9 cellular contexts compared by ENCODE assay signal in the genomic region with DNA sequence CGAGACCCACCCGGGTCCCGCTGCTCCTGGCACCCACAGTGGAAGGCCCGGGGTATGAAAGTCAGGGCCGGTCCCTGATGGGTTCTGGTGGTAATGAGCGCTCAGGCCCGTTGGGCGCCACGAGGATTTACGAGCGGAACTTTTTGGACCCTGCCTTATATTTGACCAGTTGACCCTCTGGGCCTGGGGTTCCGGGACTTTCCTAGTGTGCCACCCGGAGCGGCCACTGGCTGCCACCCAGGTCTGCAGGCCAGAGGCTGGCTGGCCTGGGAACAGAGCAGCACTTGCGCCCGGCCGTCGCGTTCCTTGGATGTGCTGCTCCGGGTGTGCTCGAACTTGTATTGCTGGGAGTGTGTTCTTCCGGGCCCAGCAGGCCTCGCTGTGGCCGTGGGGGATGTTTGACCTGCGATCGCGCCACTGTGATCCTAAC. TPM values are rescaled to one million over a fixed set of nuclear protein-coding genes. Genes with fewer than 3 reads are reported as not detected.
A peak's percentile ranks its signal among the peaks of the same experiment; 100 is the strongest.
DNase-seq lines count a peak whose midpoint lies in the region; ATAC-seq, FAIRE-seq and TF ChIP-seq lines count a peak whose summit lies in the region.
"Had no signal": no experiment of that assay in that cellular context is flagged by ENCODE, and none has a peak within 500 bp of the region (broad histone marks: within the 10 kb centered on the region; RNA-seq: fewer than 3 reads in every experiment).

No MANE protein-coding gene starts in this region.

- H3K9ac ChIP-seq in H1 (replicated peaks in 1 of 4; ENCODE audit: extremely low read depth in 1 of 4, low read depth in 3 of 4, low read length in 3 of 4) (peak overlapping the region in 3 of 4 experiments; percentile 58 to 74 (median 69); a peak in 5 of 7 replicates), mesendoderm (ENCODE audit: low read length) (peak overlapping the region; percentile 46)

- H3K9me3 ChIP-seq in H1 (ENCODE audit: insufficient read depth in 2 of 2, low read depth in 1 of 2, low read length in 1 of 2) = no peaks in the 10 kb centered on the region

- no peak for TF ChIP-seq RAD21 in H1 (IDR thresholded peaks at IDR 0.05 in 1 of 2, conservative IDR thresholded peaks at IDR 0.05 in 1 of 2; ENCODE audit: low read depth in 2 of 2, low read length in 2 of 2)

- H3K4ac ChIP-seq in H1 (replicated peaks; ENCODE audit: insufficient read length, low read depth, low read length) (no peak overlapping the region), mesendoderm (ENCODE audit: low read depth, low read length) (no peak overlapping the region)

- no peak overlapping the region for H2BK5ac ChIP-seq in H1 (ENCODE audit: low read depth, low read length)
- H2BK5ac ChIP-seq in mesendoderm (ENCODE audit: low read length) = no peak overlapping the region

- H3K4me1 Mint-ChIP-seq in activated naive CD4-positive, alpha-beta T cell treated with anti-CD3 and anti-CD28 coated beads, Interleukin-2, amount 10 ng/mL, durations not matched to agents 7 days and 5 days = peaks cover 14% of the 10 kb centered on the region

- H3K27me3 Mint-ChIP-seq in activated naive CD4-positive, alpha-beta T cell treated with anti-CD3 and anti-CD28 coated beads, Interleukin-2, amount 10 ng/mL, durations not matched to agents 7 days and 5 days = peaks cover 61% of the 10 kb centered on the region

- no peak overlapping the region for H3K27ac Mint-ChIP-seq in activated naive CD4-positive, alpha-beta T cell treated with anti-CD3 and anti-CD28 coated beads, Interleukin-2, amount 10 ng/mL, durations not matched to agents 7 days and 5 days

- no peak overlapping the region for H2BK20ac ChIP-seq in H1 (ENCODE audit: low read length)

- no peak overlapping the region for H2BK15ac ChIP-seq in H1 (ENCODE audit: low read length)
- no peak overlapping the region for H2BK15ac ChIP-seq in mesendoderm (replicated peaks; ENCODE audit: low read depth)

- H2BK120ac ChIP-seq in H1 (replicated peaks; ENCODE audit: low read depth, low read length) (no peak overlapping the region), mesendoderm (ENCODE audit: low read depth, low read length) (no peak overlapping the region)

- peaks cover 0 to 1% of the 10 kb centered on the region in 2 experiments for H4K20me1 ChIP-seq in H1 (replicated peaks in 1 of 2; ENCODE audit: control insufficient read depth in 1 of 2, insufficient read depth in 2 of 2, low read length in 2 of 2)

- H4K8ac ChIP-seq in H1 (ENCODE audit: extremely low read depth, insufficient read depth, low read length) (peak overlapping the region; percentile 88; the same call in 1 of the 2 replicates), mesendoderm (ENCODE audit: low read depth, low read length) (no peak overlapping the region)

- H3K27me3 ChIP-seq in H1 (replicated peaks in 1 of 4; ENCODE audit: control insufficient read depth in 3 of 4, extremely low read depth in 1 of 4, insufficient read depth in 3 of 4, low read length in 3 of 4) (peaks cover 0 to 5% (median 4%) of the 10 kb centered on the region in 4 experiments; a peak in 2 of 7 replicates), mesendoderm (ENCODE audit: insufficient read depth, low read length, poor library complexity) (no peaks in the 10 kb centered on the region)

- no peak for TF ChIP-seq CTCF in H1 (IDR thresholded peaks at IDR 0.05; ENCODE audit: control extremely low read depth in 1 of 3, insufficient read depth in 1 of 3, low read depth in 1 of 3, low read length in 3 of 3)

- H3K36me3 ChIP-seq in H1 (ENCODE audit: control insufficient read depth in 2 of 4, insufficient read depth in 4 of 4, low read length in 3 of 4) (no peaks in the 10 kb centered on the region), mesendoderm (ENCODE audit: control insufficient read depth, insufficient read depth, low read length) (no peaks in the 10 kb centered on the region), urinary bladder (ENCODE audit: insufficient read depth) (no peaks in the 10 kb centered on the region)

- H3K56ac ChIP-seq in H1 (replicated peaks; ENCODE audit: insufficient read length, low read depth, low read length) (peak overlapping the region; percentile 47), mesendoderm (ENCODE audit: low read length) (peak overlapping the region; percentile 66)

- H3K23ac ChIP-seq in H1 (ENCODE audit: insufficient read length) (no peak overlapping the region), mesendoderm (ENCODE audit: low read length) (no peak overlapping the region)

- no peak for ATAC-seq in HG03045 (IDR thresholded peaks at IDR 0.05; ENCODE audit: unreplicated experiment)

- FAIRE-seq in H1 (lab: Jason Lieb, UNC) = no peak

- no peak for TF ChIP-seq POLR2A in H1 (IDR thresholded peaks at IDR 0.05; ENCODE audit: control extremely low read depth in 1 of 2, low read depth in 2 of 2, low read length in 2 of 2)

- H2AFZ ChIP-seq in H1 (ENCODE audit: low read length) = no peak overlapping the region

- H3K27ac ChIP-seq in H1 (ENCODE audit: low read depth, low read length) (no peak overlapping the region), mesendoderm (ENCODE audit: low read depth, low read length) (peak overlapping the region; percentile 56), urinary bladder (ENCODE audit: low read depth) (no peak overlapping the region)

- H2AK5ac ChIP-seq in H1 (ENCODE audit: low read depth, low read length) (no peak overlapping the region), mesendoderm (ENCODE audit: low read length) (no peak overlapping the region)

- no peak overlapping the region for H2BK12ac ChIP-seq in H1 (ENCODE audit: low read depth, low read length)

- H3K79me2 ChIP-seq in H1 (ENCODE audit: control insufficient read depth in 1 of 2, insufficient read depth in 2 of 2, low read length in 2 of 2) (peaks cover 0 to 45% of the 10 kb centered on the region in 2 experiments; a peak in 3 of 4 replicates), mesendoderm (ENCODE audit: control insufficient read depth, insufficient read depth, low read length) (no peaks in the 10 kb centered on the region)

- H4K5ac ChIP-seq in H1 (ENCODE audit: insufficient read length, low read depth, low read length) (no peak overlapping the region), mesendoderm (ENCODE audit: low read length) (no peak overlapping the region)

- no peaks in the 10 kb centered on the region for H3K36me3 Mint-ChIP-seq in activated naive CD4-positive, alpha-beta T cell treated with anti-CD3 and anti-CD28 coated beads, Interleukin-2, amount 10 ng/mL, durations not matched to agents 7 days and 5 days

- peak overlapping the region; percentile 83 to 87 for H3K4me2 ChIP-seq in H1 (ENCODE audit: insufficient read depth in 1 of 2, low read depth in 2 of 2, low read length in 2 of 2)
- peak overlapping the region; percentile 38 for H3K4me2 ChIP-seq in mesendoderm (ENCODE audit: low read length)

- no peak overlapping the region for H4K91ac ChIP-seq in H1 (replicated peaks; ENCODE audit: insufficient read length, low read length)

- H3K79me1 ChIP-seq in H1 (ENCODE audit: low read depth, low read length) = no peaks in the 10 kb centered on the region
- H3K79me1 ChIP-seq in mesendoderm (ENCODE audit: low read length) = no peaks in the 10 kb centered on the region

- H3K4me1 ChIP-seq in H1 (replicated peaks in 1 of 4; ENCODE audit: control insufficient read depth in 3 of 4, insufficient read depth in 4 of 4, low read length in 3 of 4) (peaks cover 0 to 16% (median 8%) of the 10 kb centered on the region in 4 experiments; a peak in 5 of 7 replicates), mesendoderm (ENCODE audit: control insufficient read depth, low read depth, low read length) (no peaks in the 10 kb centered on the region), urinary bladder (ENCODE audit: insufficient read depth) (no peaks in the 10 kb centered on the region)

- peak overlapping the region; percentile 76 for H3K4me3 Mint-ChIP-seq in activated naive CD4-positive, alpha-beta T cell treated with anti-CD3 and anti-CD28 coated beads, Interleukin-2, amount 10 ng/mL, durations not matched to agents 7 days and 5 days

- no peak overlapping the region for H3K14ac ChIP-seq in H1 (ENCODE audit: insufficient read length)

- no peaks in the 10 kb centered on the region for H3K9me3 Mint-ChIP-seq in activated naive CD4-positive, alpha-beta T cell treated with anti-CD3 and anti-CD28 coated beads, Interleukin-2, amount 10 ng/mL, durations not matched to agents 7 days and 5 days

- H3K4me3 ChIP-seq in H1 (ENCODE audit: extremely low read depth in 1 of 4, insufficient read depth in 2 of 4, low read depth in 3 of 4, low read length in 4 of 4) = peak overlapping the region; percentile 73 to 99 (median 86)
- H3K4me3 ChIP-seq in mesendoderm (ENCODE audit: low read length) = peak overlapping the region; percentile 63
- H3K4me3 ChIP-seq in urinary bladder (ENCODE audit: low read depth, low read length) = peak overlapping the region; percentile 44

- CTCF ChIA-PET in activated naive CD4-positive, alpha-beta T cell treated with anti-CD3 and anti-CD28 coated beads, Interleukin-2, amount 10 ng/mL, durations not matched to agents 7 days and 5 days (lab: Charles Lee) = no interaction called here
- CTCF ChIA-PET in H1 (lab: Charles Lee; ENCODE audit: partially characterized antibody) = interaction anchor here (0.6 to 4.6 kb wide), 9 partner anchors 9 to 103 kb away, joined by 3 to 28 read pairs (median 4); no protein-coding TSS in a partner anchor

- H3K23me2 ChIP-seq in H1 (ENCODE audit: low read depth, low read length) = peaks cover 14% of the 10 kb centered on the region

- WGBS in H1 (ENCODE audit: extremely low coverage in 1 of 2, insufficient coverage in 1 of 2, insufficient read length in 1 of 2, insufficient replicate concordance in 2 of 2, low coverage in 1 of 2, low lambda C conversion rate in 2 of 2, missing lambda C conversion rate in 1 of 2), 2 experiments = 6% methylated on average over 24 of the region's 27 CpGs; no CpG with 5 or more reads in 1 of the 2 experiments
- WGBS in mesendoderm (ENCODE audit: extremely low coverage, insufficient coverage, low lambda C conversion rate) = no CpG with 5 or more reads among the region's 27 CpGs
- 32% methylated on average over 27 of the region's 27 CpGs for WGBS in urinary bladder

- TF ChIP-seq EP300 in H1 (IDR thresholded peaks at IDR 0.05; ENCODE audit: borderline replicate concordance in 1 of 2, low read depth in 2 of 2, low read length in 2 of 2) = no peak

- POLR2A ChIA-PET in H1 (lab: Charles Lee; ENCODE audit: partially characterized antibody) = interaction anchor here (0.6 to 6.9 kb wide), 8 partner anchors 8 to 267 kb away, joined by 3 to 131 read pairs (median 5); a partner anchor contains a TSS

- H3K18ac ChIP-seq in H1 (ENCODE audit: extremely low read depth, low read length) (peak overlapping the region; percentile 15; the same call in 1 of the 2 replicates), mesendoderm (ENCODE audit: low read length) (peak overlapping the region; percentile 77)

- DNase-seq in activated naive CD4-positive, alpha-beta T cell treated with anti-CD3 and anti-CD28 coated beads, Interleukin-2, amount 10 ng/mL, durations not matched to agents 7 days and 5 days = no peak
- DNase-seq in activated naive CD4-positive, alpha-beta T cell treated with anti-CD3 and anti-CD28 coated beads, Interleukin-2, amount 50 U/mL, for 16 hours = no peak
- DNase-seq in H1 (ENCODE audit: low read depth in 1 of 2, low spot score in 2 of 2) = no peak
- peak; percentile 46 for DNase-seq in mesendoderm
- no peak for DNase-seq in NCI-H526 treated with DMSO at 0.1 percent for 48 hours (lab: John Stamatoyannopoulos, UW)
- DNase-seq in hepatic stellate cell (ENCODE audit: low spot score) = no peak

RNA-seq across cellular contexts. Expression of a gene that starts 1.0 kb away (rescaled TPM):
- 23.2 and 23.5 TPM in 2 replicates for total RNA-seq in H1 (2021; fragmentation: NEBNext Ultra II Directional; extraction: Animal tissue kit (Norgen Biotek cat#: 25700))
- polyA plus RNA-seq in H1 (2011; rRNA removed) (18.5 and 26.6 TPM in 2 replicates), urinary bladder (4.2 TPM)
- 27.9 TPM for polyA plus RNA-seq in H1 (2011; cell fraction: cytosol; rRNA removed)
- 13.0 TPM for polyA plus RNA-seq in H1 (2011; cell fraction: nucleus; rRNA removed)
- 21.7 to 29.2 TPM (median 25.5 TPM) in 4 replicates for polyA plus RNA-seq in H1 (2012, experiment 1 of 2)
- 8.2 TPM for polyA plus RNA-seq in H1 (2012, experiment 2 of 2)
- 35.2 TPM for polyA plus RNA-seq in H1 (2013, experiment 1 of 2)
- polyA plus RNA-seq in H1 (2013, experiment 2 of 2) = 36.8 TPM
- polyA minus RNA-seq in H1 (2011; rRNA and poly(A)+ RNA removed) = 63.7 and 96.8 TPM in 2 replicates
- polyA minus RNA-seq in H1 (2011; cell fraction: cytosol; rRNA and poly(A)+ RNA removed) = 16.1 TPM
- polyA minus RNA-seq in H1 (2011; cell fraction: nucleus; rRNA and poly(A)+ RNA removed) = 14.8 TPM
- 36.3 TPM for polyA plus RNA-seq in mesendoderm (2013, experiment 1 of 2)
- polyA plus RNA-seq in mesendoderm (2013, experiment 2 of 2) = 35.7 TPM
- 8.2 TPM for total RNA-seq in urinary bladder
- total RNA-seq: myocyte had no signal

RNA-seq across cellular contexts. Expression of a gene that starts 29.9 kb away (rescaled TPM):
- 0.30 TPM in 1 of 2 replicates, not detected in the other for total RNA-seq in H1 (2021; fragmentation: NEBNext Ultra II Directional; extraction: Animal tissue kit (Norgen Biotek cat#: 25700))
- polyA plus RNA-seq in H1 (2011; rRNA removed) (not detected in 2 replicates), urinary bladder (not detected)
- 0.17 TPM for polyA plus RNA-seq in H1 (2011; cell fraction: cytosol; rRNA removed)
- not detected for polyA plus RNA-seq in H1 (2011; cell fraction: nucleus; rRNA removed)
- polyA plus RNA-seq in H1 (2012, experiment 1 of 2) = not detected in 4 replicates
- 0.12 TPM for polyA plus RNA-seq in H1 (2012, experiment 2 of 2)
- polyA plus RNA-seq in H1 (2013, experiment 1 of 2) = 0.36 TPM
- polyA plus RNA-seq in H1 (2013, experiment 2 of 2) = 0.31 TPM
- not detected in 2 replicates for polyA minus RNA-seq in H1 (2011; rRNA and poly(A)+ RNA removed)
- not detected for polyA minus RNA-seq in H1 (2011; cell fraction: cytosol; rRNA and poly(A)+ RNA removed)
- polyA minus RNA-seq in H1 (2011; cell fraction: nucleus; rRNA and poly(A)+ RNA removed) = not detected
- polyA plus RNA-seq in mesendoderm (2013, experiment 1 of 2) = 0.42 TPM
- 0.42 TPM for polyA plus RNA-seq in mesendoderm (2013, experiment 2 of 2)
- 0.32 TPM for total RNA-seq in urinary bladder
- total RNA-seq: myocyte had no signal
